ENCODE assay signal across 29 cellular contexts in the genomic region with DNA sequence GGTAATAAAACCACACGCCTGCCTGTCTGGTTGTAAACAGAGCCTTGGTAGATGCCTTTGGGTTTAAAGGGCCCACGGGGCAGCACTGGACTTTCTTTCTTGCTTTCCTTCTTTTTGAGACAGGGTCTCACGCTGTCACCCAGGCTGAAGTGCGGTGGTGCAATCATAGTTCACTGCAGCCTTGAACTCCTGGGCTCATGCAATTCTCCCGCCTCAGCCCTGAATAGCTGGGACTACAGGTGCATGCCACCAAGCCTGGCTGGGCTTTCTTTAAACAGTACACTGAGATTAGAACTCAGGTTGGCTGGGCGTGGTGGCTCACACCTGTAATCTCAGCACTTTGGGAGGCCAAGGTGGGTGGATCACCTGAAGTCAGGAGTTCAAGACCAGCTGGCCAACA.
"Had no signal": no experiment of that assay in that cellular context is flagged by ENCODE, and none has a peak within 500 bp of the region (broad histone marks: within the 10 kb centered on the region; RNA-seq: fewer than 3 reads in every experiment).

No MANE protein-coding gene starts in this region.

- H3K4me3 Mint-ChIP-seq: activated B cell treated with CpG ODN at 0.5 μM for 24 hours; activated CD8-positive, alpha-beta T cell treated with anti-CD3 and anti-CD28 coated beads for 36 hours; activated naive CD8-positive, alpha-beta T cell; activated T-cell treated with anti-CD3 and anti-CD28 coated beads, Interleukin-2, amount 50 U/mL, for 4 hours; activated T-helper 17 cell treated with anti-CD3 and anti-CD28 coated beads, Interleukin-2, amount 50 U/mL, for 72 hours; T-helper 17 cell; T-helper 2 cell treated with Interferon-gamma antibody and Interleukin-4, amounts not matched to agents 5 μg/mL and 100 μg/mL, for 36 hours had no signal

- H3K27me3 ChIP-seq: body of pancreas, colonic mucosa had no signal

- H3K27me3 Mint-ChIP-seq: activated B cell treated with CpG ODN at 0.5 μM for 24 hours; activated CD8-positive, alpha-beta T cell treated with anti-CD3 and anti-CD28 coated beads for 36 hours; activated naive CD8-positive, alpha-beta T cell; activated T-helper 17 cell treated with anti-CD3 and anti-CD28 coated beads, Interleukin-2, amount 50 U/mL, for 72 hours; T-helper 17 cell had no signal

- FAIRE-seq: endometrium, frontal cortex had no signal

- DNase-seq: activated B cell treated with CpG ODN at 0.5 μM for 24 hours; activated CD4-positive, alpha-beta T cell treated with anti-CD3 and anti-CD28 coated beads for 48 hours; activated CD4-positive, alpha-beta T cell treated with anti-CD3 and anti-CD28 coated beads, Interleukin-2, amount 50 U/mL, for 1 hour; activated CD4-positive, alpha-beta T cell treated with anti-CD3 and anti-CD28 coated beads, Interleukin-2, amount 50 U/mL, for 48 hours; activated CD8-positive, alpha-beta memory T cell treated with anti-CD3 and anti-CD28 coated beads for 24 hours; activated CD8-positive, alpha-beta T cell treated with anti-CD3 and anti-CD28 coated beads for 36 hours; activated effector memory CD4-positive, alpha-beta T cell treated with Interleukin-2 at 50 U/mL for 16 hours; activated gamma-delta T cell treated with Interleukin-2 at 50 U/mL for 16 hours; activated naive CD4-positive, alpha-beta T cell treated with anti-CD3 and anti-CD28 coated beads, Interleukin-2, amount 50 U/mL, for 16 hours; activated naive CD4-positive, alpha-beta T cell treated with Interleukin-2 at 50 U/mL for 16 hours; activated T-cell treated with anti-CD3 and anti-CD28 coated beads, Interleukin-2, amount 50 U/mL, for 4 hours; amniotic stem cell; anterior cingulate cortex; body of pancreas; caudate nucleus; colonic mucosa; effector CD8-positive, alpha-beta T cell; foreskin fibroblast; T-helper 1 cell; T-helper 17 cell; T1000; WERI-Rb-1 had no signal

- H3K4me3 ChIP-seq: body of pancreas, colonic mucosa had no signal

- H3K27ac Mint-ChIP-seq: activated B cell treated with CpG ODN at 0.5 μM for 24 hours; activated CD8-positive, alpha-beta T cell treated with anti-CD3 and anti-CD28 coated beads for 36 hours; activated naive CD8-positive, alpha-beta T cell; activated T-helper 17 cell treated with anti-CD3 and anti-CD28 coated beads, Interleukin-2, amount 50 U/mL, for 72 hours; T-helper 17 cell; T-helper 2 cell treated with Interferon-gamma antibody and Interleukin-4, amounts not matched to agents 5 μg/mL and 100 μg/mL, for 36 hours had no signal

- H3K36me3 ChIP-seq: colonic mucosa had no signal

- H3K4me1 Mint-ChIP-seq: activated T-helper 17 cell treated with anti-CD3 and anti-CD28 coated beads, Interleukin-2, amount 50 U/mL, for 72 hours; T-helper 17 cell had no signal

- H3K9me3 Mint-ChIP-seq: activated B cell treated with CpG ODN at 0.5 μM for 24 hours; activated CD8-positive, alpha-beta T cell treated with anti-CD3 and anti-CD28 coated beads for 36 hours; activated T-cell treated with anti-CD3 and anti-CD28 coated beads, Interleukin-2, amount 50 U/mL, for 4 hours; activated T-helper 17 cell treated with anti-CD3 and anti-CD28 coated beads, Interleukin-2, amount 50 U/mL, for 72 hours; T-helper 2 cell treated with Interferon-gamma antibody and Interleukin-4, amounts not matched to agents 5 μg/mL and 100 μg/mL, for 36 hours had no signal

- H3K27ac ChIP-seq: body of pancreas, colonic mucosa, WERI-Rb-1 had no signal

- H3K4me1 ChIP-seq: colonic mucosa had no signal

- ATAC-seq: activated CD4-positive, CD25-positive, alpha-beta regulatory T cell treated with anti-CD3 and anti-CD28 coated beads, Interleukin-2, amount 50 U/mL, for 24 hours; activated CD8-positive, alpha-beta T cell treated with anti-CD3 and anti-CD28 coated beads for 36 hours; activated T-cell treated with anti-CD3 and anti-CD28 coated beads, Interleukin-2, amount 50 U/mL, for 4 hours; activated T-helper 17 cell treated with anti-CD3 and anti-CD28 coated beads, Interleukin-2, amount 50 U/mL, for 72 hours; body of pancreas; esophagus mucosa; T-helper 17 cell had no signal

- H3K9me3 ChIP-seq: body of pancreas, colonic mucosa had no signal
